Comparison of ENCODE assay signal across 8 cellular contexts in genomic region chr1:16913866-16914662, GRCh38. TPM values are rescaled to one million over a fixed set of nuclear protein-coding genes. Genes with fewer than 3 reads are reported as not detected.
DNase-seq lines count a peak whose midpoint lies in the region; ATAC-seq and TF ChIP-seq lines count a peak whose summit lies in the region.

No MANE protein-coding gene starts in this region.

- peak overlapping the region; percentile 74 for H3K9ac ChIP-seq in SU-DHL-6 (ENCODE audit: low read length)

- WGBS in transverse colon (ENCODE audit: low coverage in 1 of 2), 2 donors: 1% methylated on average over 88 of the region's 105 CpGs; no CpG with 5 or more reads in 1 of the 2 donors

- in situ Hi-C loops in transverse colon (cut with MboI; ENCODE audit: low pct_ligation_motif_present in 1 of 4, low pct_unique_long_range_greater_than_20kb in 1 of 4, low sequenced_read_pairs in 3 of 4): no loop called here

- H3K36me3 Mint-ChIP-seq in activated naive CD8-positive, alpha-beta T cell treated with anti-CD3 and anti-CD28 coated beads, Interleukin-2, amount 50 U/mL, for 24 hours (ENCODE audit: low read depth): no peaks in the 10 kb centered on the region

- no peak for TF ChIP-seq EP300 in transverse colon (IDR thresholded peaks at IDR 0.05; ENCODE audit: low read depth)

- peaks cover 31% of the 10 kb centered on the region for H3K4me1 Mint-ChIP-seq in activated naive CD8-positive, alpha-beta T cell treated with anti-CD3 and anti-CD28 coated beads, Interleukin-2, amount 50 U/mL, for 24 hours

- no peaks in the 10 kb centered on the region for H4K20me1 ChIP-seq in SU-DHL-6 (ENCODE audit: low read depth, low read length)

- no peaks in the 10 kb centered on the region for H3K9me3 Mint-ChIP-seq in activated naive CD8-positive, alpha-beta T cell treated with anti-CD3 and anti-CD28 coated beads, Interleukin-2, amount 50 U/mL, for 24 hours

- DNase-seq in GM10266 (ENCODE audit: extremely low spot score) (peak; percentile 99), NCI-H1417 treated with DMSO at 0.1 percent for 48 hours (lab: John Stamatoyannopoulos, UW) (peak; percentile 59), cardiac septum (ENCODE audit: low spot score) (peak; percentile 93), pons (ENCODE audit: low spot score) (peak; percentile 99), transverse colon (peak; percentile 97)
- peak; percentile 100 for DNase-seq in activated naive CD8-positive, alpha-beta T cell treated with anti-CD3 and anti-CD28 coated beads, Interleukin-2, amount 50 U/mL, for 24 hours

- peak; percentile 87 for ATAC-seq in HG02678 (IDR thresholded peaks at IDR 0.05; ENCODE audit: unreplicated experiment)
- peak; percentile 99 for ATAC-seq in activated naive CD8-positive, alpha-beta T cell treated with anti-CD3 and anti-CD28 coated beads, Interleukin-2, amount 50 U/mL, for 24 hours

- H2AFZ ChIP-seq in SU-DHL-6 (ENCODE audit: low read depth, low read length, severe bottlenecking): peak overlapping the region; percentile 94

- peak overlapping the region; percentile 63 for H3K4me2 ChIP-seq in SU-DHL-6 (ENCODE audit: low read depth, low read length, poor library complexity, severe bottlenecking)

- H3K27ac ChIP-seq in SU-DHL-6 (ENCODE audit: low read depth, low read length) (no peak overlapping the region), transverse colon (peak overlapping the region; percentile 81 to 93 (median 88))

- intact Hi-C loops in cardiac septum (cut with DNase I) (no loop called here), transverse colon (cut with DNase I; ENCODE audit: low total_unique reads) (no loop called here)

- TF ChIP-seq CTCF in GM10266 (IDR thresholded peaks at IDR 0.05; ENCODE audit: control insufficient read depth, insufficient read depth, low read depth, missing control alignments): no peak
- no peak for TF ChIP-seq CTCF in SU-DHL-6 (IDR thresholded peaks at IDR 0.05; ENCODE audit: insufficient read depth, low read length, poor library complexity, severe bottlenecking)
- TF ChIP-seq CTCF in transverse colon (IDR thresholded peaks at IDR 0.05): no peak

- peaks cover 13 to 22% (median 19%) of the 10 kb centered on the region in 4 donors for H3K4me1 ChIP-seq in transverse colon

- no peaks in the 10 kb centered on the region for H3K27me3 Mint-ChIP-seq in activated naive CD8-positive, alpha-beta T cell treated with anti-CD3 and anti-CD28 coated beads, Interleukin-2, amount 50 U/mL, for 24 hours

- peak overlapping the region; percentile 67 for H3K4me3 ChIP-seq in SU-DHL-6 (ENCODE audit: insufficient read depth, low read length, poor library complexity, severe bottlenecking)
- H3K4me3 ChIP-seq in transverse colon: peak overlapping the region; percentile 48 to 100 (median 94)

- H3K36me3 ChIP-seq in SU-DHL-6 (ENCODE audit: low read length) (no peaks in the 10 kb centered on the region), transverse colon (no peaks in the 10 kb centered on the region)

- H3K4me3 Mint-ChIP-seq in activated naive CD8-positive, alpha-beta T cell treated with anti-CD3 and anti-CD28 coated beads, Interleukin-2, amount 50 U/mL, for 24 hours: peak overlapping the region; percentile 86

- H3K9me3 ChIP-seq in SU-DHL-6 (ENCODE audit: insufficient read depth, low read length) (no peaks in the 10 kb centered on the region), transverse colon (no peaks in the 10 kb centered on the region)

- no peaks in the 10 kb centered on the region for H3K9me2 ChIP-seq in SU-DHL-6 (replicated peaks; ENCODE audit: insufficient read depth, low read length)

- H3F3A ChIP-seq in SU-DHL-6 (ENCODE audit: insufficient read depth): no peaks in the 10 kb centered on the region

- peak; percentile 56 for TF ChIP-seq POLR2A in transverse colon (IDR thresholded peaks at IDR 0.05)

- peak overlapping the region; percentile 56 for H3K27ac Mint-ChIP-seq in activated naive CD8-positive, alpha-beta T cell treated with anti-CD3 and anti-CD28 coated beads, Interleukin-2, amount 50 U/mL, for 24 hours

- no peaks in the 10 kb centered on the region for H3K79me2 ChIP-seq in SU-DHL-6 (ENCODE audit: insufficient read depth, low read length)

- no peaks in the 10 kb centered on the region for H3K27me3 ChIP-seq in SU-DHL-6 (ENCODE audit: low read length)
- no peaks in the 10 kb centered on the region for H3K27me3 ChIP-seq in transverse colon

RNA-seq across cellular contexts. Expression of gene CROCC, which starts 7.7 kb away (rescaled TPM):
- total RNA-seq in cardiac septum: 7.4 TPM
- total RNA-seq in transverse colon: 100 to 1,000 TPM in 1 of 4 donors, 10 to 100 TPM in 3; 13.0 to 149 (median 23.7) TPM

RNA-seq across cellular contexts. Expression of gene RNU1-2, which starts 18.3 kb away (rescaled TPM):
- total RNA-seq in cardiac septum: 6,195 TPM
- total RNA-seq in transverse colon: under 1 TPM in 3 of 4 donors, not detected in 1; under 0.01 TPM

Comparison
In these comparisons a context has a peak if more than half of its experiments do, and no peak if none do; other contexts are left out.
1. RNA of gene RNU1-2, which starts 18.3 kb away (total RNA-seq): 6,195 TPM in cardiac septum (single experiment); under 0.01 TPM in transverse colon; every median in the first group is over 1,000 times any median in the second.
2. Peak in every context shown above with its lines, with median percentiles within 50 percentile points of each other: DNase-seq.